23 cellular contexts compared by ENCODE assay signal in the genomic region with DNA sequence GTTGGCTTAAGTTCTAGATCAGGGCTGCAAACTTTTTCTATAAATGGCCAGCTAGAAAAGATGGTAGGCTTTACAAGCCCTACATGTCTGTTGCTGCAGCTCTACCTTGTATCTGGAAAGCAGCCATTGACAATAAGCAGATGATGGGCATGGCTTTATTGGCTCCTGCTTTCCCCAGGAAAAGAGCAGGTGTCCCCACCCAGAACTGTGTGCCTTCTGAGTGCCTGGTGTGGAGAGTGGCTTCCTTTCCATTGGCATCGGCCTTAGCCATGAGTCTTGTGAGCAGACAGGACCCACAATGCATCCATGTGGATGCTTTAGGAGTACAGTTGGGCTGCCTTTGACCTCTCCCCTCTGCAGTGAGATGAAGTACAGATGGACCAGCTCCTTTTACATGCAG.
"Had no signal": no experiment of that assay in that cellular context is flagged by ENCODE, and none has a peak within 500 bp of the region (broad histone marks: within the 10 kb centered on the region; RNA-seq: fewer than 3 reads in every experiment).

No MANE protein-coding gene starts in this region.

- ATAC-seq: HepG2, Panc1, PC-3, Right ventricle myocardium inferior had no signal

- H3K9me3 ChIP-seq: MG63, SJCRH30 had no signal

- H3K36me3 ChIP-seq: MG63, SJCRH30 had no signal

- DNase-seq: IMR-90, Karpas-422, KG1, MG63, NCI-H1092, NCI-H1105 treated with DMSO at 0.1 percent for 48 hours, NCI-H1417 treated with DMSO at 0.1 percent for 48 hours, NCI-H187 treated with DMSO at 0.1 percent for 48 hours, NCI-H2029 treated with DMSO at 0.1 percent for 48 hours, NCI-H2171 treated with DMSO at 0.1 percent for 48 hours, NCI-H345, NCI-H446 treated with DMSO at 0.1 percent for 48 hours, NCI-H510A treated with DMSO at 0.1 percent for 48 hours, NCI-H526, NCI-H82, PC-3, SHP77 treated with DMSO at 0.1 percent for 48 hours, SJCRH30, SW 1271 had no signal

- H3K4me3 ChIP-seq: MG63, SJCRH30, SK-N-MC had no signal

- H3K4me1 ChIP-seq: SJCRH30 had no signal

- H3K27me3 ChIP-seq: MG63, SJCRH30 had no signal

- H3K27ac ChIP-seq: SJCRH30, SK-N-MC had no signal
